In genomic region chr1:167776616-167777252, GRCh38 we compare ENCODE assay signal across 32 cellular contexts. TPM values are rescaled to one million over a fixed set of nuclear protein-coding genes. Genes with fewer than 3 reads are reported as not detected.
A peak's percentile ranks its signal among the peaks of the same experiment; 100 is the strongest.
DNase-seq lines count a peak whose midpoint lies in the region; ATAC-seq and TF ChIP-seq lines count a peak whose summit lies in the region.
"Had no signal": no experiment of that assay in that cellular context is flagged by ENCODE, and none has a peak within 500 bp of the region (broad histone marks: within the 10 kb centered on the region; RNA-seq: fewer than 3 reads in every experiment).

No MANE protein-coding gene starts in this region.

- peak overlapping the region; percentile 42 for H3K27ac Mint-ChIP-seq in activated T-cell treated with anti-CD3 and anti-CD28 coated beads, Interleukin-2, amount 50 U/mL, for 24 hours
- peak overlapping the region; percentile 29 to 66 for H3K27ac Mint-ChIP-seq in T-cell
- H3K27ac Mint-ChIP-seq in MCF 10A (ENCODE audit: low read depth, unreplicated experiment), result peak overlapping the region; percentile 0
- H3K27ac Mint-ChIP-seq: activated naive CD8-positive, alpha-beta T cell treated with anti-CD3 and anti-CD28 coated beads, Interleukin-2, amount 10 ng/mL, durations not matched to agents 7 days and 5 days; effector memory CD8-positive, alpha-beta T cell; natural killer cell treated with Interleukin-12 subunit alpha and Interleukin-12 subunit beta and Interleukin-15 and Interleukin-18, amount 100 ng/mL, for 72 hours; stimulated activated effector memory CD8-positive, alpha-beta T cell treated with anti-CD3 and anti-CD28 coated beads, Interleukin-12 subunit alpha, Interleukin-12 subunit beta, amount 100 ng/mL, for 72 hours had no signal

- no peak overlapping the region for H3K4me3 ChIP-seq in smooth muscle cell
- no peak overlapping the region for H3K4me3 ChIP-seq in gastrocnemius medialis
- H3K4me3 ChIP-seq: BLaER1, gastroesophageal sphincter, HAP-1, left lung, ovary, SJCRH30, spleen, thoracic aorta, vagina had no signal

- H3K27me3 Mint-ChIP-seq in activated T-cell treated with anti-CD3 and anti-CD28 coated beads, Interleukin-2, amount 50 U/mL, for 24 hours, result no peaks in the 10 kb centered on the region
- H3K27me3 Mint-ChIP-seq in T-cell, result no peaks in the 10 kb centered on the region
- no peaks in the 10 kb centered on the region for H3K27me3 Mint-ChIP-seq in MCF 10A (ENCODE audit: insufficient read depth, unreplicated experiment)
- H3K27me3 Mint-ChIP-seq: activated naive CD8-positive, alpha-beta T cell treated with anti-CD3 and anti-CD28 coated beads, Interleukin-2, amount 10 ng/mL, durations not matched to agents 7 days and 5 days; effector memory CD8-positive, alpha-beta T cell had no signal

- H2AFZ ChIP-seq in smooth muscle cell (ENCODE audit: low read depth), result no peak overlapping the region

- POLR2A ChIA-PET in T-cell (lab: Charles Lee), result no interaction called here
- POLR2A ChIA-PET in MCF 10A (lab: Yijun Ruan, JAX), result interaction anchor here (1.1 to 4.7 kb wide), 8 partner anchors 11 to 37 kb away, joined by 3 to 30 read pairs (median 8); no protein-coding TSS in a partner anchor

- H3K9me3 Mint-ChIP-seq in activated T-cell treated with anti-CD3 and anti-CD28 coated beads, Interleukin-2, amount 50 U/mL, for 24 hours, result peaks cover 10% of the 10 kb centered on the region
- H3K9me3 Mint-ChIP-seq in T-cell (peaks cover 3 to 18% (median 7%) of the 10 kb centered on the region in 3 donors), MCF 10A (ENCODE audit: unreplicated experiment) (peaks cover 27% of the 10 kb centered on the region)
- H3K9me3 Mint-ChIP-seq: effector memory CD8-positive, alpha-beta T cell; natural killer cell treated with Interleukin-12 subunit alpha and Interleukin-12 subunit beta and Interleukin-15 and Interleukin-18, amount 100 ng/mL, for 72 hours had no signal

- peaks cover 21% of the 10 kb centered on the region for H3K4me1 Mint-ChIP-seq in activated T-cell treated with anti-CD3 and anti-CD28 coated beads, Interleukin-2, amount 50 U/mL, for 24 hours (ENCODE audit: low read depth)
- peaks cover 5 to 17% (median 12%) of the 10 kb centered on the region in 3 donors for H3K4me1 Mint-ChIP-seq in T-cell
- H3K4me1 Mint-ChIP-seq in MCF 10A (ENCODE audit: insufficient read depth, unreplicated experiment), result peaks cover 25% of the 10 kb centered on the region
- H3K4me1 Mint-ChIP-seq: stimulated activated effector memory CD8-positive, alpha-beta T cell treated with anti-CD3 and anti-CD28 coated beads, Interleukin-12 subunit alpha, Interleukin-12 subunit beta, amount 100 ng/mL, for 72 hours had no signal

- H3K9me3 ChIP-seq in smooth muscle cell (replicated peaks; ENCODE audit: low read depth), result no peaks in the 10 kb centered on the region
- no peaks in the 10 kb centered on the region for H3K9me3 ChIP-seq in gastrocnemius medialis
- H3K9me3 ChIP-seq: gastroesophageal sphincter, HAP-1, left lung, ovary, SJCRH30, thoracic aorta, vagina had no signal

- peaks cover 43% of the 10 kb centered on the region for H3K79me2 ChIP-seq in smooth muscle cell (ENCODE audit: low read depth)

- peaks cover 9% of the 10 kb centered on the region for H3K4me1 ChIP-seq in smooth muscle cell (ENCODE audit: low read depth)
- no peaks in the 10 kb centered on the region for H3K4me1 ChIP-seq in gastrocnemius medialis
- H3K4me1 ChIP-seq: BLaER1, HAP-1, SJCRH30 had no signal

- H3K4me2 ChIP-seq in smooth muscle cell, result peak overlapping the region; percentile 76
- H3K4me2 ChIP-seq: BLaER1 had no signal

- in situ Hi-C loops in gastrocnemius medialis (cut with MboI; ENCODE audit: low sequenced_read_pairs in 4 of 4), result no loop called here

- TF ChIP-seq CTCF in MCF 10A (IDR thresholded peaks at IDR 0.05; ENCODE audit: unreplicated experiment) (no peak), smooth muscle cell (IDR thresholded peaks at IDR 0.05; ENCODE audit: borderline replicate concordance, insufficient read depth, poor library complexity, severe bottlenecking) (no peak), gastrocnemius medialis (IDR thresholded peaks at IDR 0.05 in 4 of 5, conservative IDR thresholded peaks at IDR 0.05 in 1 of 5) (no peak)

- TF ChIP-seq POLR2A in gastrocnemius medialis (IDR thresholded peaks at IDR 0.05), result no peak

- CTCF ChIA-PET in T-cell (lab: Charles Lee) (interaction anchor here in 1 of 2 donors (0.5 kb wide), 1 partner anchor 21 kb away, joined by 3 read pairs; no protein-coding TSS in a partner anchor), MCF 10A (lab: Yijun Ruan, JAX) (interaction anchor here (1.2 to 1.8 kb wide), 4 partner anchors 13 to 61 kb away, joined by 3 to 8 read pairs (median 4); no protein-coding TSS in a partner anchor)

- peaks cover 48% of the 10 kb centered on the region for H4K20me1 ChIP-seq in smooth muscle cell (ENCODE audit: low read depth)
- H4K20me1 ChIP-seq: BLaER1 had no signal

- H3K9ac ChIP-seq in smooth muscle cell (ENCODE audit: low read depth), result peak overlapping the region; percentile 83
- H3K9ac ChIP-seq: BLaER1 had no signal

- intact Hi-C loops in MCF 10A (cut with micrococcal nuclease) (no loop called here), gastrocnemius medialis (cut with DNase I; ENCODE audit: low total_unique reads) (no loop called here)

- no TSS peak for BruUV-seq in MCF 10A (replicated peaks; lab: Mats Ljungman, UMichigan)

- ATAC-seq in T-cell (replicated peaks in 1 of 4) (no peak), gastrocnemius medialis (no peak)
- ATAC-seq: effector memory CD8-positive, alpha-beta T cell; esophagus mucosa; gastroesophageal sphincter; natural killer cell treated with Interleukin-12 subunit alpha and Interleukin-12 subunit beta and Interleukin-15 and Interleukin-18, amount 100 ng/mL, for 72 hours; stimulated activated effector memory CD8-positive, alpha-beta T cell treated with anti-CD3 and anti-CD28 coated beads, Interleukin-12 subunit alpha, Interleukin-12 subunit beta, amount 100 ng/mL, for 72 hours had no signal

- H3K36me3 ChIP-seq in smooth muscle cell (ENCODE audit: low read depth) (peaks cover 24% of the 10 kb centered on the region), gastrocnemius medialis (peaks cover 0 to 37% of the 10 kb centered on the region in 2 donors)
- H3K36me3 ChIP-seq: ovary had no signal

- peaks cover 59% of the 10 kb centered on the region for H3K36me3 Mint-ChIP-seq in activated T-cell treated with anti-CD3 and anti-CD28 coated beads, Interleukin-2, amount 50 U/mL, for 24 hours (ENCODE audit: low read depth)
- H3K36me3 Mint-ChIP-seq in T-cell, result peaks cover 42% of the 10 kb centered on the region
- peaks cover 87% of the 10 kb centered on the region for H3K36me3 Mint-ChIP-seq in MCF 10A (ENCODE audit: insufficient read depth, unreplicated experiment)

- no peaks in the 10 kb centered on the region for H3K27me3 ChIP-seq in smooth muscle cell (ENCODE audit: low read depth)
- H3K27me3 ChIP-seq in gastrocnemius medialis, result no peaks in the 10 kb centered on the region
- H3K27me3 ChIP-seq: BLaER1, gastroesophageal sphincter, left lung, ovary, SJCRH30, spleen, vagina had no signal

- H3F3A ChIP-seq in smooth muscle cell (ENCODE audit: low read depth), result peaks cover 9% of the 10 kb centered on the region

- no peak for DNase-seq in activated T-cell treated with anti-CD3 and anti-CD28 coated beads, Interleukin-2, amount 50 U/mL, for 24 hours
- no peak for DNase-seq in activated T-cell treated with anti-CD3 and anti-CD28 coated beads for 4 hours
- DNase-seq in T-cell, result no peak
- no peak for DNase-seq in MCF 10A (ENCODE audit: unreplicated experiment)
- no peak for DNase-seq in smooth muscle cell (lab: John Stamatoyannopoulos, UW; ENCODE audit: unreplicated experiment)
- DNase-seq in OCI-M1 (lab: John Stamatoyannopoulos, UW), result no peak
- no peak for DNase-seq in gastrocnemius medialis
- DNase-seq in DMS 273 (lab: John Stamatoyannopoulos, UW; ENCODE audit: unreplicated experiment), result no peak
- DNase-seq: activated CD4-positive, alpha-beta T cell treated with anti-CD3 and anti-CD28 coated beads for 4 hours; activated naive CD8-positive, alpha-beta T cell treated with anti-CD3 and anti-CD28 coated beads, Interleukin-2, amount 10 ng/mL, durations not matched to agents 7 days and 5 days; COR-L47; DMS79 treated with DMSO at 0.1 percent for 48 hours; effector memory CD8-positive, alpha-beta T cell; hypothalamus; Kasumi-1; left lung; NCI-H1694; NCI-H2171 treated with DMSO at 0.1 percent for 48 hours; NCI-H524 treated with DMSO at 0.1 percent for 48 hours; ovary; SJCRH30; spleen; stimulated activated CD4-positive, alpha-beta T cell treated with anti-CD3 and anti-CD28 coated beads, Interleukin-2, amount 100 ng/mL, for 48 hours; T-helper 2 cell had no signal

- peak overlapping the region; percentile 97 for H3K27ac ChIP-seq in smooth muscle cell (ENCODE audit: low read depth)
- H3K27ac ChIP-seq in gastrocnemius medialis, result no peak overlapping the region
- H3K27ac ChIP-seq: BLaER1, gastroesophageal sphincter, ovary, SJCRH30, spleen, thoracic aorta, vagina had no signal

- no peak overlapping the region for H3K4me3 Mint-ChIP-seq in activated T-cell treated with anti-CD3 and anti-CD28 coated beads, Interleukin-2, amount 50 U/mL, for 24 hours
- H3K4me3 Mint-ChIP-seq in T-cell, result no peak overlapping the region
- H3K4me3 Mint-ChIP-seq in MCF 10A (ENCODE audit: unreplicated experiment), result no peak overlapping the region
- H3K4me3 Mint-ChIP-seq: activated naive CD8-positive, alpha-beta T cell treated with anti-CD3 and anti-CD28 coated beads, Interleukin-2, amount 10 ng/mL, durations not matched to agents 7 days and 5 days; effector memory CD8-positive, alpha-beta T cell; natural killer cell treated with Interleukin-12 subunit alpha and Interleukin-12 subunit beta and Interleukin-15 and Interleukin-18, amount 100 ng/mL, for 72 hours; stimulated activated effector memory CD8-positive, alpha-beta T cell treated with anti-CD3 and anti-CD28 coated beads, Interleukin-12 subunit alpha, Interleukin-12 subunit beta, amount 100 ng/mL, for 72 hours had no signal

RNA-seq across cellular contexts. Expression of gene MPZL1, which starts 55.0 kb away (rescaled TPM):
- total RNA-seq in T-cell (1 to 10 TPM; 5.1 to 9.9 (median 8.5) TPM), MCF 10A (2022) (164 and 169 TPM in 2 replicates), smooth muscle cell (250 and 264 TPM in 2 replicates), gastrocnemius medialis (10 to 100 TPM in 3 of 4 donors, 1 to 10 TPM in 1; 9.2 to 15.7 (median 11.7) TPM)
- polyA plus RNA-seq in smooth muscle cell, result 276 and 303 TPM in 2 replicates
